In genomic region chr5:142743677-142744441, GRCh38 we compare ENCODE assay signal across 12 cellular contexts. TPM values are rescaled to one million over a fixed set of nuclear protein-coding genes. Genes with fewer than 3 reads are reported as not detected.
DNase-seq lines count a peak whose midpoint lies in the region; ATAC-seq and TF ChIP-seq lines count a peak whose summit lies in the region.
"Had no signal": no experiment of that assay in that cellular context is flagged by ENCODE, and none has a peak within 500 bp of the region (broad histone marks: within the 10 kb centered on the region; RNA-seq: fewer than 3 reads in every experiment).

No MANE protein-coding gene starts in this region.

- H3K9ac ChIP-seq in ES-I3 (ENCODE audit: low read depth, low read length) = 0 out of 2 replicates have a peak overlapping the region, but pooled peaks have one; percentile 11
- H3K9ac ChIP-seq in adipocyte (ENCODE audit: low read length) = peak overlapping the region; percentile 50
- H3K9ac ChIP-seq in parathyroid adenoma = no peak overlapping the region

- intact Hi-C loops in Right ventricle myocardium superior (cut with DNase I) = no loop called here

- H3K9me3 ChIP-seq in ES-I3 (ENCODE audit: control insufficient read depth, insufficient read depth, low read length) = no peaks in the 10 kb centered on the region
- no peaks in the 10 kb centered on the region for H3K9me3 ChIP-seq in adipocyte (ENCODE audit: control insufficient read depth, low read length)
- H3K9me3 ChIP-seq in parathyroid adenoma (ENCODE audit: control insufficient read depth, low read length) = no peaks in the 10 kb centered on the region
- H3K9me3 ChIP-seq: Caco-2, colonic mucosa had no signal

- no peaks in the 10 kb centered on the region for H3K79me2 ChIP-seq in parathyroid adenoma

- H3K4me1 ChIP-seq in ES-I3 (ENCODE audit: insufficient read depth, low read length) (peaks cover 21% of the 10 kb centered on the region), adipocyte (ENCODE audit: control insufficient read depth, insufficient read depth, low read length) (peaks cover 55% of the 10 kb centered on the region), parathyroid adenoma (no peaks in the 10 kb centered on the region)
- H3K4me1 ChIP-seq: colonic mucosa had no signal

- peak overlapping the region; percentile 65 for H3K27ac ChIP-seq in parathyroid adenoma
- H3K27ac ChIP-seq: colonic mucosa had no signal

- H3K27me3 ChIP-seq in adipocyte (replicated peaks; ENCODE audit: control insufficient read depth, insufficient read depth, low read length) (no peaks in the 10 kb centered on the region), parathyroid adenoma (ENCODE audit: control insufficient read depth, insufficient read depth, low read length) (no peaks in the 10 kb centered on the region)
- H3K27me3 ChIP-seq: colonic mucosa had no signal

- TF ChIP-seq CTCF in parathyroid adenoma (IDR thresholded peaks at IDR 0.05) = no peak

- ATAC-seq in Right ventricle myocardium superior (ENCODE audit: poor library complexity) (peak; percentile 19), HG03460 (IDR thresholded peaks at IDR 0.05; ENCODE audit: unreplicated experiment) (no peak), GM21447 (IDR thresholded peaks at IDR 0.05; ENCODE audit: unreplicated experiment) (no peak), GM21717 (IDR thresholded peaks at IDR 0.05; ENCODE audit: unreplicated experiment) (no peak)

- H2AFZ ChIP-seq in parathyroid adenoma = no peak overlapping the region

- H3K4me3 ChIP-seq in adipocyte (ENCODE audit: low read length) = peak overlapping the region; percentile 39
- no peak overlapping the region for H3K4me3 ChIP-seq in parathyroid adenoma (ENCODE audit: low read depth, low read length)
- H3K4me3 ChIP-seq: colonic mucosa had no signal

- H3K4me2 ChIP-seq in parathyroid adenoma (ENCODE audit: low read length) = no peak overlapping the region

- H3K36me3 ChIP-seq in ES-I3 (ENCODE audit: insufficient read depth, low read length) = no peaks in the 10 kb centered on the region
- H3K36me3 ChIP-seq in adipocyte (ENCODE audit: control insufficient read depth, insufficient read depth, low read length, severe bottlenecking) = no peaks in the 10 kb centered on the region
- H3K36me3 ChIP-seq in parathyroid adenoma (ENCODE audit: control insufficient read depth, insufficient read depth, low read length) = no peaks in the 10 kb centered on the region
- H3K36me3 ChIP-seq: colonic mucosa had no signal

- peak; percentile 34 for DNase-seq in adipocyte (ENCODE audit: low read depth)
- DNase-seq in Right ventricle myocardium superior = no peak
- DNase-seq in stimulated activated CD4-positive, alpha-beta T cell treated with anti-CD3 and anti-CD28 coated beads, Interleukin-1b, Interleukin-23, amount 100 ng/mL, for 48 hours = no peak
- DNase-seq: Caco-2, colonic mucosa, kidney, NCI-H2081 treated with DMSO at 0.1 percent for 48 hours had no signal

RNA-seq across cellular contexts. Expression of gene ARHGAP26, which starts 26.3 kb away (rescaled TPM):
- total RNA-seq in Right ventricle myocardium superior = 32.5 TPM

RNA-seq across cellular contexts. Expression of gene FGF1, which starts 58.0 kb away (rescaled TPM):
- 42.7 TPM for total RNA-seq in Right ventricle myocardium superior
- total RNA-seq: Caco-2 had no signal
